In the genomic region with DNA sequence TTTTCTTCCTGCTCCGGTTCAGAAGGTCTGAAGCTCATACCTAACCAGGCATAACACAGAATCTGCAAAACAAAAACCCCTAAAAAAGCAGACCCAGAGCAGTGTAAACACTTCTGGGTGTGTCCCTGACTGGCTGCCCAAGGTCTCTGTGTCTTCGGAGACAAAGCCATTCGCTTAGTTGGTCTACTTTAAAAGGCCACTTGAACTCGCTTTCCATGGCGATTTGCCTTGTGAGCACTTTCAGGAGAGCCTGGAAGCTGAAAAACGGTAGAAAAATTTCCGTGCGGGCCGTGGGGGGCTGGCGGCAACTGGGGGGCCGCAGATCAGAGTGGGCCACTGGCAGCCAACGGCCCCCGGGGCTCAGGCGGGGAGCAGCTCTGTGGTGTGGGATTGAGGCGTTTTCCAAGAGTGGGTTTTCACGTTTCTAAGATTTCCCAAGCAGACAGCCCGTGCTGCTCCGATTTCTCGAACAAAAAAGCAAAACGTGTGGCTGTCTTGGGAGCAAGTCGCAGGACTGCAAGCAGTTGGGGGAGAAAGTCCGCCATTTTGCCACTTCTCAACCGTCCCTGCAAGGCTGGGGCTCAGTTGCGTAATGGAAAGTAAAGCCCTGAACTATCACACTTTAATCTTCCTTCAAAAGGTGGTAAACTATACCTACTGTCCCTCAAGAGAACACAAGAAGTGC, we compare ENCODE assay signal across 1 cellular context.
TF ChIP-seq lines count a peak whose summit lies in the region.

No MANE protein-coding gene starts in this region.

TF ChIP-seq in WTC11, 78 proteins besides CTCF, POLR2A, EP300 and RAD21 (continued from another document):
- TF ChIP-seq, protein P1, sequence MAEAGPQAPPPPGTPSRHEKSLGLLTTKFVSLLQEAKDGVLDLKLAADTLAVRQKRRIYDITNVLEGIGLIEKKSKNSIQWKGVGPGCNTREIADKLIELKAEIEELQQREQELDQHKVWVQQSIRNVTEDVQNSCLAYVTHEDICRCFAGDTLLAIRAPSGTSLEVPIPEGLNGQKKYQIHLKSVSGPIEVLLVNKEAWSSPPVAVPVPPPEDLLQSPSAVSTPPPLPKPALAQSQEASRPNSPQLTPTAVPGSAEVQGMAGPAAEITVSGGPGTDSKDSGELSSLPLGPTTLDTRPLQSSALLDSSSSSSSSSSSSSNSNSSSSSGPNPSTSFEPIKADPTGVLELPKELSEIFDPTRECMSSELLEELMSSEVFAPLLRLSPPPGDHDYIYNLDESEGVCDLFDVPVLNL (CRISPR knock-in tag; IDR thresholded peaks at IDR 0.05; ENCODE audit: borderline replicate concordance, low read depth), result no peak
- TF ChIP-seq EMX1 (CRISPR knock-in tag; IDR thresholded peaks at IDR 0.05) (0 out of 2 replicates have a peak, but pooled peaks have one; percentile 71), FOXJ3 (CRISPR knock-in tag; IDR thresholded peaks at IDR 0.05; ENCODE audit: borderline replicate concordance) (no peak)
- TF ChIP-seq, protein P2, sequence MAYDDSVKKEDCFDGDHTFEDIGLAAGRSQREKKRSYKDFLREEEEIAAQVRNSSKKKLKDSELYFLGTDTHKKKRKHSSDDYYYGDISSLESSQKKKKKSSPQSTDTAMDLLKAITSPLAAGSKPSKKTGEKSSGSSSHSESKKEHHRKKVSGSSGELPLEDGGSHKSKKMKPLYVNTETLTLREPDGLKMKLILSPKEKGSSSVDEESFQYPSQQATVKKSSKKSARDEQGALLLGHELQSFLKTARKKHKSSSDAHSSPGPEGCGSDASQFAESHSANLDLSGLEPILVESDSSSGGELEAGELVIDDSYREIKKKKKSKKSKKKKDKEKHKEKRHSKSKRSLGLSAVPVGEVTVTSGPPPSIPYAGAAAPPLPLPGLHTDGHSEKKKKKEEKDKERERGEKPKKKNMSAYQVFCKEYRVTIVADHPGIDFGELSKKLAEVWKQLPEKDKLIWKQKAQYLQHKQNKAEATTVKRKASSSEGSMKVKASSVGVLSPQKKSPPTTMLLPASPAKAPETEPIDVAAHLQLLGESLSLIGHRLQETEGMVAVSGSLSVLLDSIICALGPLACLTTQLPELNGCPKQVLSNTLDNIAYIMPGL (CRISPR knock-in tag; IDR thresholded peaks at IDR 0.05), result 0 out of 2 replicates have a peak, but pooled peaks have one; percentile 9
TF ChIP-seq in WTC11: peak in this region for 3.
